ENCODE assay signal across 36 cellular contexts in genomic region chr10:133218891-133219290, GRCh38. TPM values are rescaled to one million over a fixed set of nuclear protein-coding genes. Genes with fewer than 3 reads are reported as not detected.
"Had no signal": no experiment of that assay in that cellular context is flagged by ENCODE, and none has a peak within 500 bp of the region (broad histone marks: within the 10 kb centered on the region; RNA-seq: fewer than 3 reads in every experiment).

No MANE protein-coding gene starts in this region.

- H3K4me1 ChIP-seq: adrenal gland, body of pancreas, foreskin keratinocyte, gastrocnemius medialis, heart left ventricle had no signal

- H3K4me3 ChIP-seq: adrenal gland, body of pancreas, esophagus muscularis mucosa, gastrocnemius medialis, heart left ventricle had no signal

- DNase-seq: activated CD4-positive, alpha-beta T cell treated with anti-CD3 and anti-CD28 coated beads for 36 hours; activated CD4-positive, alpha-beta T cell treated with anti-CD3 and anti-CD28 coated beads, Interleukin-2, amount 10 ng/mL, durations not matched to agents 7 days and 5 days; activated CD4-positive, alpha-beta T cell treated with anti-CD3 and anti-CD28 coated beads, Interleukin-2, amount 50 U/mL, for 48 hours; activated CD4-positive, CD25-positive, alpha-beta regulatory T cell; activated CD4-positive, CD25-positive, alpha-beta regulatory T cell treated with anti-CD3 and anti-CD28 coated beads, Interleukin-2, amount 50 U/mL, for 72 hours; activated CD8-positive, alpha-beta memory T cell treated with anti-CD3 and anti-CD28 coated beads for 24 hours; activated CD8-positive, alpha-beta memory T cell treated with anti-CD3 and anti-CD28 coated beads, Interleukin-2, amount 50 U/mL, for 4 hours; activated CD8-positive, alpha-beta T cell treated with anti-CD3 and anti-CD28 coated beads for 36 hours; activated effector memory CD4-positive, alpha-beta T cell treated with anti-CD3 and anti-CD28 coated beads, Interleukin-2, amount 50 U/mL, for 16 hours; activated naive CD4-positive, alpha-beta T cell treated with anti-CD3 and anti-CD28 coated beads for 36 hours; activated naive CD8-positive, alpha-beta T cell treated with anti-CD3 and anti-CD28 coated beads for 36 hours; activated naive CD8-positive, alpha-beta T cell treated with anti-CD3 and anti-CD28 coated beads, Interleukin-2, amount 50 U/mL, for 24 hours; activated T-cell treated with anti-CD3 and anti-CD28 coated beads, Interleukin-2, amount 50 U/mL, for 1 hour; activated T-cell treated with anti-CD3 and anti-CD28 coated beads, Interleukin-2, amount 50 U/mL, for 48 hours; adrenal gland; amygdala; aorta; body of pancreas; caudate nucleus; cortex of kidney; dermis blood vessel endothelial cell; effector CD4-positive, alpha-beta T cell; effector memory CD8-positive, alpha-beta T cell; erythroblast; foreskin keratinocyte; gastrocnemius medialis; glutamatergic neuron; heart left ventricle; T-helper 1 cell; T-helper 17 cell; T1000 had no signal

- H3K36me3 ChIP-seq: adrenal gland, esophagus muscularis mucosa, gastrocnemius medialis, heart left ventricle had no signal

- H3K27ac ChIP-seq: adrenal gland, body of pancreas, esophagus muscularis mucosa, foreskin keratinocyte, gastrocnemius medialis, heart left ventricle had no signal

- FAIRE-seq: colon had no signal

- H3K9me3 ChIP-seq: adrenal gland, body of pancreas, esophagus muscularis mucosa, gastrocnemius medialis had no signal

- ATAC-seq: activated CD4-positive, alpha-beta T cell treated with anti-CD3 and anti-CD28 coated beads for 36 hours; activated CD8-positive, alpha-beta T cell treated with anti-CD3 and anti-CD28 coated beads for 36 hours; activated naive CD8-positive, alpha-beta T cell treated with anti-CD3 and anti-CD28 coated beads, Interleukin-2, amount 50 U/mL, for 24 hours; body of pancreas; effector memory CD8-positive, alpha-beta T cell; foreskin keratinocyte; gastrocnemius medialis; heart left ventricle; T-helper 17 cell had no signal

RNA-seq across cellular contexts. Expression of gene UTF1, which starts 11.1 kb away (rescaled TPM):
- total RNA-seq: activated CD4-positive, alpha-beta T cell treated with anti-CD3 and anti-CD28 coated beads for 36 hours; activated CD4-positive, alpha-beta T cell treated with anti-CD3 and anti-CD28 coated beads, Interleukin-2, amount 10 ng/mL, durations not matched to agents 7 days and 5 days; activated CD8-positive, alpha-beta T cell treated with anti-CD3 and anti-CD28 coated beads for 36 hours; activated naive CD4-positive, alpha-beta T cell treated with anti-CD3 and anti-CD28 coated beads for 36 hours; activated naive CD8-positive, alpha-beta T cell treated with anti-CD3 and anti-CD28 coated beads for 36 hours; activated T-helper 1 cell treated with anti-CD3 and anti-CD28 coated beads, Interleukin-12 subunit alpha, Interleukin-12 subunit beta, Interleukin-2, Interleukin-4 antibody, amounts not matched to agents 30 ng/mL and 10 ng/mL and 1 ng/mL, durations not matched to agents 14 hours and 24 hours and 36 hours; aorta; body of pancreas; chondrocyte; dermis blood vessel endothelial cell; esophagus muscularis mucosa; foreskin keratinocyte; gastrocnemius medialis; heart left ventricle; T-helper 17 cell had no signal
- polyA plus RNA-seq: aorta, foreskin keratinocyte, heart left ventricle had no signal

RNA-seq across cellular contexts. Expression of gene VENTX, which starts 18.8 kb away (rescaled TPM):
- total RNA-seq: activated CD4-positive, alpha-beta T cell treated with anti-CD3 and anti-CD28 coated beads for 36 hours; activated CD4-positive, alpha-beta T cell treated with anti-CD3 and anti-CD28 coated beads, Interleukin-2, amount 10 ng/mL, durations not matched to agents 7 days and 5 days; activated naive CD4-positive, alpha-beta T cell treated with anti-CD3 and anti-CD28 coated beads for 36 hours; activated naive CD8-positive, alpha-beta T cell treated with anti-CD3 and anti-CD28 coated beads for 36 hours; activated T-helper 1 cell treated with anti-CD3 and anti-CD28 coated beads, Interleukin-12 subunit alpha, Interleukin-12 subunit beta, Interleukin-2, Interleukin-4 antibody, amounts not matched to agents 30 ng/mL and 10 ng/mL and 1 ng/mL, durations not matched to agents 14 hours and 24 hours and 36 hours; activated T-helper 2 cell treated with anti-CD3 and anti-CD28 coated beads, Interferon-gamma antibody, Interleukin-2, Interleukin-4, amounts not matched to agents 10 μg/mL and 5 μg/mL and 100 μg/mL, durations not matched to agents 14 hours and 24 hours and 36 hours; chondrocyte; dermis blood vessel endothelial cell; foreskin keratinocyte had no signal
- polyA plus RNA-seq: foreskin keratinocyte had no signal

RNA-seq across cellular contexts. Expression of gene KNDC1, which starts 58.9 kb away (rescaled TPM):
- total RNA-seq: activated CD4-positive, alpha-beta T cell treated with anti-CD3 and anti-CD28 coated beads for 36 hours; activated CD8-positive, alpha-beta T cell treated with anti-CD3 and anti-CD28 coated beads for 36 hours; activated naive CD4-positive, alpha-beta T cell treated with anti-CD3 and anti-CD28 coated beads for 36 hours; activated naive CD8-positive, alpha-beta T cell treated with anti-CD3 and anti-CD28 coated beads for 36 hours; dermis blood vessel endothelial cell had no signal
